Comparison of ENCODE assay signal across 8 cellular contexts in genomic region chr11:765025-765801, GRCh38. TPM values are rescaled to one million over a fixed set of nuclear protein-coding genes. Genes with fewer than 3 reads are reported as not detected.
DNase-seq lines count a peak whose midpoint lies in the region; ATAC-seq and TF ChIP-seq lines count a peak whose summit lies in the region.

No MANE protein-coding gene starts in this region.

- in situ Hi-C loops in astrocyte of the cerebellum (cut with HindIII; ENCODE audit: low sequenced_read_pairs), result loop anchor here (25.0 kb wide), 1 partner anchor 103 kb away; no protein-coding TSS in a partner anchor

- H3K27me3 Mint-ChIP-seq in CD8-positive, alpha-beta T cell (ENCODE audit: low read depth), result no peaks in the 10 kb centered on the region
- H3K27me3 Mint-ChIP-seq in T-helper 17 cell, result no peaks in the 10 kb centered on the region

- ATAC-seq in CD8-positive, alpha-beta T cell, result peak; percentile 94
- ATAC-seq in T-helper 17 cell (peak; percentile 89), HG03521 (IDR thresholded peaks at IDR 0.05; ENCODE audit: unreplicated experiment) (no peak)

- peak; percentile 63 for TF ChIP-seq CTCF in CD8-positive, alpha-beta T cell (IDR thresholded peaks at IDR 0.05)
- TF ChIP-seq CTCF in HL-60 (IDR thresholded peaks at IDR 0.05; ENCODE audit: insufficient read depth, low read length), result peak; percentile 29
- TF ChIP-seq CTCF in astrocyte of the cerebellum (IDR thresholded peaks at IDR 0.05; ENCODE audit: low read depth, low read length, missing control alignments), result peak; percentile 50

- CTCF ChIA-PET in CD8-positive, alpha-beta T cell (lab: Charles Lee), result interaction anchor here (0.7 to 2.3 kb wide), 12 partner anchors 9 to 210 kb away, joined by 3 to 9 read pairs (median 4); partner anchors contain the start of gene GATD1

- no peaks in the 10 kb centered on the region for H3K9me3 ChIP-seq in CD8-positive, alpha-beta T cell (ENCODE audit: low read length)
- H3K9me3 ChIP-seq in T-helper 17 cell (ENCODE audit: control insufficient read depth, low read length, poor library complexity, severe bottlenecking), result no peaks in the 10 kb centered on the region

- H3K4me1 Mint-ChIP-seq in CD8-positive, alpha-beta T cell (ENCODE audit: low read depth), result no peaks in the 10 kb centered on the region
- no peaks in the 10 kb centered on the region for H3K4me1 Mint-ChIP-seq in T-helper 17 cell

- no peak overlapping the region for H3K27ac Mint-ChIP-seq in CD8-positive, alpha-beta T cell
- no peak overlapping the region for H3K27ac Mint-ChIP-seq in T-helper 17 cell

- no peaks in the 10 kb centered on the region for H3K27me3 ChIP-seq in CD8-positive, alpha-beta T cell (ENCODE audit: insufficient read depth, low read length)
- no peaks in the 10 kb centered on the region for H3K27me3 ChIP-seq in HL-60 (ENCODE audit: insufficient read depth, poor library complexity, severe bottlenecking)

- peak; percentile 41 to 80 (median 66) for DNase-seq in CD8-positive, alpha-beta T cell
- peak; percentile 70 to 81 for DNase-seq in HL-60 (ENCODE audit: low read depth in 1 of 2, low spot score in 1 of 2)
- peak; percentile 35 to 57 (median 49) for DNase-seq in T-helper 17 cell
- no peak for DNase-seq in astrocyte of the cerebellum (ENCODE audit: low read depth)
- peak; percentile 16 to 47 for DNase-seq in hippocampal formation (lab: John Stamatoyannopoulos, UW)
- DNase-seq in stimulated activated CD4-positive, alpha-beta T cell treated with anti-CD3 and anti-CD28 coated beads, Interleukin-1b, Interleukin-23, amount 100 ng/mL, for 1 hour (ENCODE audit: low read depth in 2 of 2), result peak; percentile 41 to 42
- no peak for DNase-seq in NK-92 treated with Interleukin-12 subunit alpha and Interleukin-12 subunit beta, amount 100 ng/mL, for 24 hours (lab: John Stamatoyannopoulos, UW)

- H3K36me3 ChIP-seq in CD8-positive, alpha-beta T cell (ENCODE audit: insufficient read depth, low read length), result peaks cover 18% of the 10 kb centered on the region

- H3K9me3 Mint-ChIP-seq in CD8-positive, alpha-beta T cell, result no peaks in the 10 kb centered on the region

- intact Hi-C loops in CD8-positive, alpha-beta T cell (cut with DNase I, micrococcal nuclease), result loop anchor here (1.0 to 2.0 kb wide), 6 partner anchors 37 to 210 kb away; partner anchors contain the start of genes DEAF1 (in 1 of the 2) and TMEM80 (in 1 of the 2)

- H3K36me3 Mint-ChIP-seq in CD8-positive, alpha-beta T cell, result peaks cover 51% of the 10 kb centered on the region
- no peaks in the 10 kb centered on the region for H3K36me3 Mint-ChIP-seq in T-helper 17 cell (ENCODE audit: low read depth)

- no peak overlapping the region for H3K4me3 Mint-ChIP-seq in CD8-positive, alpha-beta T cell
- no peak overlapping the region for H3K4me3 Mint-ChIP-seq in T-helper 17 cell

- POLR2A ChIA-PET in CD8-positive, alpha-beta T cell (lab: Charles Lee), result no interaction called here

- no peak overlapping the region for H3K4me3 ChIP-seq in CD8-positive, alpha-beta T cell (ENCODE audit: low read depth, low read length)
- H3K4me3 ChIP-seq in HL-60 (replicated peaks; ENCODE audit: insufficient read depth, low read length) (no peak overlapping the region), astrocyte of the cerebellum (ENCODE audit: low read depth, low read length) (no peak overlapping the region)

- H3K27ac ChIP-seq in CD8-positive, alpha-beta T cell (ENCODE audit: low read depth, low read length), result no peak overlapping the region
- 0 out of 2 replicates have a peak overlapping the region, but pooled peaks have one; percentile 4 for H3K27ac ChIP-seq in HL-60 (replicated peaks)

- no peaks in the 10 kb centered on the region for H3K4me1 ChIP-seq in CD8-positive, alpha-beta T cell (ENCODE audit: insufficient read depth, low read length)

RNA-seq across cellular contexts. Expression of gene GATD1, which starts 12.1 kb away (rescaled TPM):
- 10 to 100 TPM; 21.2 to 22.6 TPM for total RNA-seq in CD8-positive, alpha-beta T cell
- 10 to 100 TPM; 36.7 to 44.3 TPM for total RNA-seq in T-helper 17 cell

RNA-seq across cellular contexts. Expression of gene TALDO1, which starts 17.9 kb away (rescaled TPM):
- total RNA-seq in CD8-positive, alpha-beta T cell, result 10 to 100 TPM; 30.2 to 31.0 TPM
- total RNA-seq in T-helper 17 cell, result 100 to 1,000 TPM in 1 of 2 donors, 10 to 100 TPM in 1; 60.4 to 102 TPM

RNA-seq across cellular contexts. Expression of gene CEND1, which starts 24.7 kb away (rescaled TPM):
- not detected for total RNA-seq in CD8-positive, alpha-beta T cell
- under 1 TPM in 1 of 2 donors, not detected in 1; 0.63 TPM for total RNA-seq in T-helper 17 cell

RNA-seq across cellular contexts. Expression of gene SLC25A22, which starts 32.9 kb away (rescaled TPM):
- 10 to 100 TPM; 11.6 to 15.7 TPM for total RNA-seq in CD8-positive, alpha-beta T cell
- 10 to 100 TPM; 16.4 to 20.3 TPM for total RNA-seq in T-helper 17 cell

RNA-seq across cellular contexts. Expression of gene PIDD1, which starts 39.8 kb away (rescaled TPM):
- total RNA-seq in CD8-positive, alpha-beta T cell, result 10 to 100 TPM; 21.2 to 29.6 TPM
- 10 to 100 TPM; 26.8 to 29.7 TPM for total RNA-seq in T-helper 17 cell

Comparison
In these comparisons a context has a peak if more than half of its experiments do, and no peak if none do; other contexts are left out.
1. DNase-seq: peak in CD8-positive, alpha-beta T cell (7 of 7), HL-60 (2 of 2), T-helper 17 cell (3 of 3), hippocampal formation (2 of 2) and stimulated activated CD4-positive, alpha-beta T cell treated with anti-CD3 and anti-CD28 coated beads, Interleukin-1b, Interleukin-23, amount 100 ng/mL, for 1 hour (2 of 2); none in astrocyte of the cerebellum (single experiment) and NK-92 treated with Interleukin-12 subunit alpha and Interleukin-12 subunit beta, amount 100 ng/mL, for 24 hours (single experiment).
2. Peak in every context shown above with its lines, with median percentiles within 50 percentile points of each other: CTCF ChIP-seq.